In genomic region chr14:90274019-90274418, GRCh38 we compare ENCODE assay signal across 10 cellular contexts. TPM values are rescaled to one million over a fixed set of nuclear protein-coding genes. Genes with fewer than 3 reads are reported as not detected.
A peak's percentile ranks its signal among the peaks of the same experiment; 100 is the strongest.
DNase-seq lines count a peak whose midpoint lies in the region; ATAC-seq and TF ChIP-seq lines count a peak whose summit lies in the region.
"Had no signal": no experiment of that assay in that cellular context is flagged by ENCODE, and none has a peak within 500 bp of the region (broad histone marks: within the 10 kb centered on the region; RNA-seq: fewer than 3 reads in every experiment).

No MANE protein-coding gene starts in this region.

- no peaks in the 10 kb centered on the region for H3K9me3 Mint-ChIP-seq in CD4-positive, alpha-beta T cell
- H3K9me3 Mint-ChIP-seq in chondrocyte (ENCODE audit: low read depth) (no peaks in the 10 kb centered on the region), naive B cell (no peaks in the 10 kb centered on the region)

- no peak for DNase-seq in CD4-positive, alpha-beta T cell
- DNase-seq in HuH-7.5 (ENCODE audit: low spot score), result peak; percentile 19
- DNase-seq in chondrocyte (ENCODE audit: low spot score), result no peak
- DNase-seq in naive B cell, result no peak
- DNase-seq in SJCRH30, result no peak
- DNase-seq in trophoblast cell, result no peak
- no peak for DNase-seq in hippocampal formation (lab: John Stamatoyannopoulos, UW)
- no peak for DNase-seq in A172 (ENCODE audit: low spot score)
- DNase-seq: effector CD8-positive, alpha-beta T cell; NCI-H1436 treated with DMSO at 0.1 percent for 48 hours had no signal

- no peak overlapping the region for H2BK5ac ChIP-seq in trophoblast cell (ENCODE audit: low read depth, low read length, poor library complexity)

- peak overlapping the region; percentile 78 for H3K27ac Mint-ChIP-seq in CD4-positive, alpha-beta T cell
- H3K27ac Mint-ChIP-seq in chondrocyte (ENCODE audit: unreplicated experiment) (peak overlapping the region; percentile 98), naive B cell (peak overlapping the region in 4 of 6 donors; percentile 39 to 83 (median 74))

- no peaks in the 10 kb centered on the region for H3K27me3 ChIP-seq in CD4-positive, alpha-beta T cell (ENCODE audit: control insufficient read depth, insufficient read depth, low read length)
- H3K27me3 ChIP-seq in SJCRH30 (no peaks in the 10 kb centered on the region), trophoblast cell (ENCODE audit: insufficient read depth, low read length) (no peaks in the 10 kb centered on the region)

- H3K79me2 ChIP-seq in trophoblast cell (ENCODE audit: control insufficient read depth, insufficient read depth, low read length, poor library complexity), result no peaks in the 10 kb centered on the region

- WGBS in trophoblast cell (ENCODE audit: extremely low coverage, insufficient coverage, insufficient read length), result no CpG with 5 or more reads among the region's 9 CpGs

- H3K4me2 ChIP-seq in trophoblast cell (ENCODE audit: low read length), result no peak overlapping the region

- H3K9me3 ChIP-seq in CD4-positive, alpha-beta T cell (ENCODE audit: control insufficient read depth, low read length), result no peaks in the 10 kb centered on the region
- no peaks in the 10 kb centered on the region for H3K9me3 ChIP-seq in SJCRH30 (replicated peaks)
- H3K9me3 ChIP-seq in trophoblast cell (ENCODE audit: insufficient read depth, low read depth, low read length), result no peaks in the 10 kb centered on the region

- no peak overlapping the region for H2BK12ac ChIP-seq in trophoblast cell (ENCODE audit: low read length)

- peaks cover 8% of the 10 kb centered on the region for H3K4me1 Mint-ChIP-seq in CD4-positive, alpha-beta T cell (ENCODE audit: low read depth)
- peaks cover 43% of the 10 kb centered on the region for H3K4me1 Mint-ChIP-seq in chondrocyte (ENCODE audit: low read depth)
- peaks cover 0 to 2% (median 0%) of the 10 kb centered on the region in 3 donors for H3K4me1 Mint-ChIP-seq in naive B cell

- H3K18ac ChIP-seq in trophoblast cell (ENCODE audit: low read length), result no peak overlapping the region

- H3K23ac ChIP-seq in trophoblast cell (ENCODE audit: low read length), result no peak overlapping the region

- CTCF ChIA-PET in CD4-positive, alpha-beta T cell (lab: Charles Lee), result no interaction called here

- no peak overlapping the region for H3K9ac ChIP-seq in trophoblast cell (ENCODE audit: low read length)

- no peak for ATAC-seq in CD4-positive, alpha-beta T cell (ENCODE audit: poor library complexity)
- ATAC-seq in naive B cell (ENCODE audit: low read depth in 2 of 2), result no peak

- H3K79me1 ChIP-seq in trophoblast cell (ENCODE audit: low read length), result no peaks in the 10 kb centered on the region

- H4K12ac ChIP-seq in trophoblast cell (ENCODE audit: low read depth, low read length), result no peak overlapping the region

- no peak overlapping the region for H2BK120ac ChIP-seq in trophoblast cell (ENCODE audit: insufficient read depth, low read length, poor library complexity)

- no peaks in the 10 kb centered on the region for H3K27me3 Mint-ChIP-seq in CD4-positive, alpha-beta T cell
- no peaks in the 10 kb centered on the region for H3K27me3 Mint-ChIP-seq in chondrocyte (ENCODE audit: low read depth)
- no peaks in the 10 kb centered on the region for H3K27me3 Mint-ChIP-seq in naive B cell

- H3K4me1 ChIP-seq in SJCRH30, result no peaks in the 10 kb centered on the region
- H3K4me1 ChIP-seq in trophoblast cell (ENCODE audit: control insufficient read depth in 1 of 2, insufficient read depth in 2 of 2, low read length in 2 of 2), result no peaks in the 10 kb centered on the region

- no peak overlapping the region for H2AFZ ChIP-seq in trophoblast cell (ENCODE audit: insufficient read depth, low read length, poor library complexity)

- peaks cover 44% of the 10 kb centered on the region for H3K36me3 ChIP-seq in SJCRH30
- peaks cover 34 to 56% of the 10 kb centered on the region in 2 experiments for H3K36me3 ChIP-seq in trophoblast cell (ENCODE audit: control insufficient read depth in 1 of 2, insufficient read depth in 2 of 2, low read length in 2 of 2)

- H3K4me3 ChIP-seq in SJCRH30 (no peak overlapping the region), trophoblast cell (ENCODE audit: low read depth, low read length) (no peak overlapping the region)

- TF ChIP-seq CTCF in CD4-positive, alpha-beta T cell (IDR thresholded peaks at IDR 0.05), result no peak
- no peak for TF ChIP-seq CTCF in chondrocyte (IDR thresholded peaks at IDR 0.05)

- no peak overlapping the region for H3K4me3 Mint-ChIP-seq in CD4-positive, alpha-beta T cell
- H3K4me3 Mint-ChIP-seq in chondrocyte (ENCODE audit: unreplicated experiment), result no peak overlapping the region
- H3K4me3 Mint-ChIP-seq in naive B cell, result peak overlapping the region in 1 of 8 donors; percentile 22

- POLR2A ChIA-PET in CD4-positive, alpha-beta T cell (lab: Charles Lee), result no interaction called here

- intact Hi-C loops in CD4-positive, alpha-beta T cell (cut with DNase I, micrococcal nuclease), result no loop called here

- no peak overlapping the region for H2AK5ac ChIP-seq in trophoblast cell (ENCODE audit: low read length)

- no peak overlapping the region for H3K27ac ChIP-seq in CD4-positive, alpha-beta T cell (ENCODE audit: low read depth, low read length)
- H3K27ac ChIP-seq in SJCRH30 (no peak overlapping the region), trophoblast cell (ENCODE audit: low read depth, low read length) (no peak overlapping the region)

- H3K14ac ChIP-seq in trophoblast cell (ENCODE audit: low read length), result no peak overlapping the region

- H3K4ac ChIP-seq in trophoblast cell (ENCODE audit: low read depth, low read length), result no peak overlapping the region

- H3K36me3 Mint-ChIP-seq in CD4-positive, alpha-beta T cell (ENCODE audit: low read depth), result peaks cover 85% of the 10 kb centered on the region
- H3K36me3 Mint-ChIP-seq in chondrocyte (ENCODE audit: low read depth), result peaks cover 21% of the 10 kb centered on the region
- peaks cover 4 to 22% of the 10 kb centered on the region in 2 donors for H3K36me3 Mint-ChIP-seq in naive B cell

- H4K8ac ChIP-seq in trophoblast cell (ENCODE audit: low read depth, low read length), result no peak overlapping the region

- H4K91ac ChIP-seq in trophoblast cell (ENCODE audit: low read depth, low read length), result no peak overlapping the region

RNA-seq across cellular contexts. Expression of gene PSMC1, which starts 17.7 kb away (rescaled TPM):
- total RNA-seq in CD4-positive, alpha-beta T cell, result 10 to 100 TPM; 75.8 to 80.3 TPM
- total RNA-seq in chondrocyte, result 78.6 to 97.6 TPM (median 79.3 TPM) in 3 replicates
- 10 to 100 TPM; 70.3 to 95.6 (median 88.1) TPM for polyA plus RNA-seq in naive B cell (ENCODE audit: low read depth in 6 of 6)
- total RNA-seq in SJCRH30 (2014; rRNA removed; shearing (Covaris generic)), result 172 and 173 TPM in 2 replicates
- 165 and 168 TPM in 2 replicates for polyA plus RNA-seq in trophoblast cell (2013)
- 677 and 742 TPM in 2 replicates for total RNA-seq in A172 (2014; rRNA removed; shearing (Covaris generic))

RNA-seq across cellular contexts. Expression of gene NRDE2, which starts 57.7 kb away (rescaled TPM):
- 10 to 100 TPM; 17.5 to 17.9 TPM for total RNA-seq in CD4-positive, alpha-beta T cell
- total RNA-seq in chondrocyte, result 16.1 to 17.8 TPM (median 16.8 TPM) in 3 replicates
- polyA plus RNA-seq in naive B cell (ENCODE audit: low read depth in 6 of 6), result 10 to 100 TPM in 5 of 6 donors, 1 to 10 TPM in 1; 9.9 to 21.0 (median 15.2) TPM
- total RNA-seq in SJCRH30 (2014; rRNA removed; shearing (Covaris generic)), result 10.2 and 11.7 TPM in 2 replicates
- polyA plus RNA-seq in trophoblast cell (2013), result 5.8 and 6.0 TPM in 2 replicates
- 8.3 and 8.7 TPM in 2 replicates for total RNA-seq in A172 (2014; rRNA removed; shearing (Covaris generic))
